2 cellular contexts compared by ENCODE assay signal in genomic region chr22:50303515-50303847, GRCh38.
TF ChIP-seq lines count a peak whose summit lies in the region.

No MANE protein-coding gene starts in this region.

TF ChIP-seq in HCT116, 20 proteins besides CTCF, POLR2A, EP300 and RAD21 (continued from another document):
- TF ChIP-seq TCF7L2 (IDR thresholded peaks at IDR 0.05; ENCODE audit: borderline replicate concordance, extremely low read depth, insufficient read depth, insufficient read length) (no peak), ZBTB33 (IDR thresholded peaks at IDR 0.05; ENCODE audit: extremely low read depth, insufficient replicate concordance, low read length) (no peak), EZH2phosphoT487 (IDR thresholded peaks at IDR 0.05; ENCODE audit: borderline replicate concordance) (no peak), FOSL1 (IDR thresholded peaks at IDR 0.05; ENCODE audit: low read depth) (no peak), JUND (IDR thresholded peaks at IDR 0.05) (no peak), ELF1 (IDR thresholded peaks at IDR 0.05; ENCODE audit: borderline replicate concordance, low read depth) (no peak), EGR1 (IDR thresholded peaks at IDR 0.05; ENCODE audit: low read depth) (no peak)
TF ChIP-seq in HCT116: peak in this region for 0.

TF ChIP-seq in liver, 16 proteins besides CTCF, POLR2A, EP300 and RAD21 (continued from another document):
- TF ChIP-seq REST (IDR thresholded peaks at IDR 0.05): no peak
- TF ChIP-seq NR2F2 (IDR thresholded peaks at IDR 0.05): no peak
- TF ChIP-seq TAF1 (conservative IDR thresholded peaks at IDR 0.05): no peak
- no peak for TF ChIP-seq SP1 (IDR thresholded peaks at IDR 0.05)
- TF ChIP-seq GABPA (IDR thresholded peaks at IDR 0.05 in 1 of 2, conservative IDR thresholded peaks at IDR 0.05 in 1 of 2): no peak
- TF ChIP-seq HNF4A (conservative IDR thresholded peaks at IDR 0.05): no peak
- no peak for TF ChIP-seq JUND (IDR thresholded peaks at IDR 0.05)
- TF ChIP-seq EGR1 (IDR thresholded peaks at IDR 0.05; ENCODE audit: low read depth in 2 of 2): no peak
- TF ChIP-seq ZBTB33 (IDR thresholded peaks at IDR 0.05): no peak
- no peak for TF ChIP-seq FOXA1 (IDR thresholded peaks at IDR 0.05)
- no peak for TF ChIP-seq ATF3 (IDR thresholded peaks at IDR 0.05)
- TF ChIP-seq FOXA2 (IDR thresholded peaks at IDR 0.05): no peak
- no peak for TF ChIP-seq RXRA (IDR thresholded peaks at IDR 0.05)
- TF ChIP-seq MAX (IDR thresholded peaks at IDR 0.05): no peak
